Comparison of ENCODE assay signal across 23 cellular contexts in genomic region chr15:50485389-50485788, GRCh38.
"Had no signal": no experiment of that assay in that cellular context is flagged by ENCODE, and none has a peak within 500 bp of the region (broad histone marks: within the 10 kb centered on the region; RNA-seq: fewer than 3 reads in every experiment).

No MANE protein-coding gene starts in this region.

- H3K27ac ChIP-seq: hepatocyte, left ventricle myocardium inferior, ovary, skin epidermis, suprapubic skin, thoracic aorta, tibial artery, upper lobe of right lung had no signal

- ATAC-seq: naive thymus-derived CD4-positive, alpha-beta T cell; natural killer cell treated with Interleukin-12 subunit alpha and Interleukin-12 subunit beta and Interleukin-15 and Interleukin-18, amount 100 ng/mL, for 72 hours; right cardiac atrium; sciatic nerve; upper lobe of right lung had no signal

- H3K4me1 Mint-ChIP-seq: mesothelial cell of epicardium had no signal

- H3K27ac Mint-ChIP-seq: mesothelial cell of epicardium; natural killer cell treated with Interleukin-12 subunit alpha and Interleukin-12 subunit beta and Interleukin-15 and Interleukin-18, amount 100 ng/mL, for 72 hours; progenitor cell of endocrine pancreas had no signal

- H3K9me3 Mint-ChIP-seq: natural killer cell treated with Interleukin-12 subunit alpha and Interleukin-12 subunit beta and Interleukin-15 and Interleukin-18, amount 100 ng/mL, for 72 hours; stimulated activated naive CD8-positive, alpha-beta T cell treated with anti-CD3 and anti-CD28 coated beads, Interleukin-15, Interleukin-2, amounts not matched to agents 100 ng/mL and 50 ng/mL, for 24 hours had no signal

- H3K4me3 Mint-ChIP-seq: mesothelial cell of epicardium; naive thymus-derived CD4-positive, alpha-beta T cell; natural killer cell treated with Interleukin-12 subunit alpha and Interleukin-12 subunit beta and Interleukin-15 and Interleukin-18, amount 100 ng/mL, for 72 hours; stimulated activated naive CD8-positive, alpha-beta T cell treated with anti-CD3 and anti-CD28 coated beads, Interleukin-15, Interleukin-2, amounts not matched to agents 100 ng/mL and 50 ng/mL, for 24 hours had no signal

- H3K27me3 Mint-ChIP-seq: naive thymus-derived CD4-positive, alpha-beta T cell; natural killer cell treated with Interleukin-12 subunit alpha and Interleukin-12 subunit beta and Interleukin-15 and Interleukin-18, amount 100 ng/mL, for 72 hours; progenitor cell of endocrine pancreas; stimulated activated naive CD8-positive, alpha-beta T cell treated with anti-CD3 and anti-CD28 coated beads, Interleukin-15, Interleukin-2, amounts not matched to agents 100 ng/mL and 50 ng/mL, for 24 hours had no signal

- DNase-seq: islet precursor cell; left ventricle myocardium inferior; mesendoderm; naive thymus-derived CD4-positive, alpha-beta T cell; ovary; right cardiac atrium; stimulated activated CD4-positive, alpha-beta T cell treated with anti-CD3 and anti-CD28 coated beads, Interleukin-12 subunit alpha, Interleukin-12 subunit beta, amount 100 ng/mL, for 4 hours; stimulated activated CD4-positive, alpha-beta T cell treated with anti-CD3 and anti-CD28 coated beads, Interleukin-15, amount 100 ng/mL, for 24 hours; stimulated activated CD4-positive, alpha-beta T cell treated with anti-CD3 and anti-CD28 coated beads, Interleukin-2, amount 100 ng/mL, for 24 hours; stimulated activated CD4-positive, alpha-beta T cell treated with anti-CD3 and anti-CD28 coated beads, Interleukin-4, amount 100 ng/mL, for 1 hour; stimulated activated naive CD4-positive, alpha-beta T cell; tibial artery; trophoblast cell; upper lobe of right lung had no signal
